In genomic region chr2:55961318-55961911, GRCh38 we compare ENCODE assay signal across 8 cellular contexts. TPM values are rescaled to one million over a fixed set of nuclear protein-coding genes. Genes with fewer than 3 reads are reported as not detected.
A peak's percentile ranks its signal among the peaks of the same experiment; 100 is the strongest.
DNase-seq lines count a peak whose midpoint lies in the region; ATAC-seq, FAIRE-seq and TF ChIP-seq lines count a peak whose summit lies in the region.

No MANE protein-coding gene starts in this region.

- no peaks in the 10 kb centered on the region for H3K4me1 Mint-ChIP-seq in brain

- TF ChIP-seq CTCF in D721Med (IDR thresholded peaks at IDR 0.05; ENCODE audit: insufficient read depth, missing control alignments) (peak; percentile 55), brain (conservative IDR thresholded peaks at IDR 0.05) (peak; percentile 68 to 73)

- no peaks in the 10 kb centered on the region for H3K36me3 Mint-ChIP-seq in brain

- peaks cover 0 to 7% (median 0%) of the 10 kb centered on the region in 5 experiments for H3K9me3 Mint-ChIP-seq in brain

- no peak overlapping the region for H3K27ac Mint-ChIP-seq in brain

- H3K27me3 Mint-ChIP-seq in brain = peaks cover 7% of the 10 kb centered on the region

- no peak for DNase-seq in D721Med (ENCODE audit: insufficient read length, low spot score)
- peak; percentile 34 for DNase-seq in NCI-H226
- no peak for DNase-seq in left lobe of liver (ENCODE audit: low spot score)

- ATAC-seq in GM21786 (IDR thresholded peaks at IDR 0.05; ENCODE audit: unreplicated experiment) = peak; percentile 71
- ATAC-seq in left lobe of liver = peak; percentile 55
- no peak for ATAC-seq in GM21528 (IDR thresholded peaks at IDR 0.05; ENCODE audit: low FRiP score, unreplicated experiment)
- ATAC-seq in GM19467 (IDR thresholded peaks at IDR 0.05; ENCODE audit: unreplicated experiment) = no peak
- no peak for ATAC-seq in HG03439 (IDR thresholded peaks at IDR 0.05; ENCODE audit: unreplicated experiment)

- H3K4me3 Mint-ChIP-seq in brain = no peak overlapping the region

- FAIRE-seq in D721Med (lab: Jason Lieb, UNC) = peak; percentile 38

RNA-seq across cellular contexts. Expression of gene EFEMP1, which starts 37.8 kb away (rescaled TPM):
- 32.1 TPM for polyA plus RNA-seq in brain (ENCODE audit: insufficient read depth, low read depth, low replicate concordance)
- total RNA-seq in left lobe of liver = 3.1 TPM

Comparison
In these comparisons a context has a peak if more than half of its experiments do, and no peak if none do; other contexts are left out.
1. ATAC-seq: peak in GM21786 (single experiment) and left lobe of liver (single experiment); none in GM21528 (single experiment), GM19467 (single experiment) and HG03439 (single experiment).